In the genomic region with DNA sequence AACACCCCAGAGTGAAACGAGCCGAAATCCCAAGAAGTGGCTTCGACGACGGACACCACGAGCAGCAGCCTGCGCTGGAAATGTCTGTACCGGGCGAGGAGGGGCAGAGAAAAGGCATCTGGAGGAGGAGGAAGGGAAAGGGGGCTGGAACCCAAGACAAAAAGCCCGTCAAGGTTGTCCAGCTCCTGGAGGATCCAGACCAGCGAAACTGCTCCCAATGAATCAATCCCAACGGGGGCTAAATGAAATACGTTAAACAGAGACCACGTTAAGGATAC, we compare ENCODE assay signal across 8 cellular contexts. TPM values are rescaled to one million over a fixed set of nuclear protein-coding genes. Genes with fewer than 3 reads are reported as not detected.
DNase-seq lines count a peak whose midpoint lies in the region; ATAC-seq and TF ChIP-seq lines count a peak whose summit lies in the region.

No MANE protein-coding gene starts in this region.

- no peaks in the 10 kb centered on the region for H3K27me3 ChIP-seq in heart right ventricle

- peak overlapping the region; percentile 87 for H3K27ac Mint-ChIP-seq in activated naive CD4-positive, alpha-beta T cell treated with anti-CD3 and anti-CD28 coated beads, Interleukin-2, amount 50 U/mL, for 24 hours

- no peaks in the 10 kb centered on the region for H3K27me3 Mint-ChIP-seq in activated naive CD4-positive, alpha-beta T cell treated with anti-CD3 and anti-CD28 coated beads, Interleukin-2, amount 50 U/mL, for 24 hours

- intact Hi-C loops in heart right ventricle (cut with DNase I) = loop anchor here in 6 of 10 donors (1.0 to 10.0 kb wide), 9 partner anchors 47 to 198 kb away; a partner anchor contains a TSS
- intact Hi-C loops in posterior cingulate gyrus (cut with DNase I) = loop anchor here (5.0 to 10.0 kb wide), 4 partner anchors 57 to 196 kb away; a partner anchor contains a TSS

- no peaks in the 10 kb centered on the region for H3K9me3 Mint-ChIP-seq in activated naive CD4-positive, alpha-beta T cell treated with anti-CD3 and anti-CD28 coated beads, Interleukin-2, amount 50 U/mL, for 24 hours

- H3K27ac ChIP-seq in heart right ventricle = peak overlapping the region; percentile 68 to 93 (median 91)

- no peak for TF ChIP-seq CTCF in heart right ventricle (IDR thresholded peaks at IDR 0.05)

- peak in 7 of 8 donors; percentile 6 to 46 (median 23) for ATAC-seq in heart right ventricle

- H3K9me3 ChIP-seq in heart right ventricle = no peaks in the 10 kb centered on the region

- peaks cover 0 to 51% (median 23%) of the 10 kb centered on the region in 9 donors for H3K4me1 ChIP-seq in heart right ventricle

- no peaks in the 10 kb centered on the region for H3K36me3 Mint-ChIP-seq in activated naive CD4-positive, alpha-beta T cell treated with anti-CD3 and anti-CD28 coated beads, Interleukin-2, amount 50 U/mL, for 24 hours

- WGBS in heart right ventricle, 2 donors = 0 to 1% methylated on average over 14 of the region's 14 CpGs

- peaks cover 38% of the 10 kb centered on the region for H3K4me1 Mint-ChIP-seq in activated naive CD4-positive, alpha-beta T cell treated with anti-CD3 and anti-CD28 coated beads, Interleukin-2, amount 50 U/mL, for 24 hours

- DNase-seq in activated T-cell treated with anti-CD3 and anti-CD28 coated beads for 4 hours = peak; percentile 19
- no peak for DNase-seq in activated T-cell treated with anti-CD3 and anti-CD28 coated beads, Interleukin-2, amount 50 U/mL, for 1 hour
- DNase-seq in LHCN-M2 (ENCODE audit: low read depth) = peak; percentile 46
- DNase-seq in heart right ventricle = peak in 1 of 2 donors; percentile 24
- DNase-seq in posterior cingulate gyrus = peak in 6 of 10 donors; percentile 14 to 85 (median 29)
- DNase-seq in cortex of kidney (lab: John Stamatoyannopoulos, UW) = no peak
- DNase-seq in GM19238 (ENCODE audit: insufficient read length, low spot score) = no peak

- H3K4me3 ChIP-seq in heart right ventricle = peak overlapping the region; percentile 74 to 93 (median 84)

- H3K4me3 Mint-ChIP-seq in activated naive CD4-positive, alpha-beta T cell treated with anti-CD3 and anti-CD28 coated beads, Interleukin-2, amount 50 U/mL, for 24 hours = peak overlapping the region; percentile 93

- H3K36me3 ChIP-seq in heart right ventricle = peaks cover 0 to 5% (median 0%) of the 10 kb centered on the region in 9 donors

RNA-seq across cellular contexts. Expression of a gene that starts 0.5 kb away (rescaled TPM):
- 67.1 and 77.1 TPM in 2 replicates for total RNA-seq in LHCN-M2 (2014; rRNA removed)
- 10.6 TPM for polyA plus RNA-seq in LHCN-M2 (2012)
- 10 to 100 TPM; 18.6 to 30.0 (median 22.6) TPM for total RNA-seq in heart right ventricle
- 10 to 100 TPM in 1 of 2 donors, 1 to 10 TPM in 1; 7.8 to 45.4 TPM for polyA plus RNA-seq in heart right ventricle

Comparison
In these comparisons a context has a peak if more than half of its experiments do, and no peak if none do; other contexts are left out.
1. DNase-seq: peak in activated T-cell treated with anti-CD3 and anti-CD28 coated beads for 4 hours (single experiment), LHCN-M2 (single experiment) and posterior cingulate gyrus (6 of 10); none in activated T-cell treated with anti-CD3 and anti-CD28 coated beads, Interleukin-2, amount 50 U/mL, for 1 hour (single experiment), cortex of kidney (single experiment) and GM19238 (single experiment).